Comparison of ENCODE assay signal across 17 cellular contexts in genomic region chr10:117980216-117980615, GRCh38.
A peak's percentile ranks its signal among the peaks of the same experiment; 100 is the strongest.
DNase-seq lines count a peak whose midpoint lies in the region; FAIRE-seq and TF ChIP-seq lines count a peak whose summit lies in the region.
"Had no signal": no experiment of that assay in that cellular context is flagged by ENCODE, and none has a peak within 500 bp of the region (broad histone marks: within the 10 kb centered on the region; RNA-seq: fewer than 3 reads in every experiment).

No MANE protein-coding gene starts in this region.

- no peak overlapping the region for H3K4me3 ChIP-seq in OCI-LY7 (ENCODE audit: low read depth, low read length, poor library complexity, severe bottlenecking)
- H3K4me3 ChIP-seq: colonic mucosa, gastroesophageal sphincter, SJCRH30 had no signal

- H3K27ac ChIP-seq in epithelial cell of prostate = peak overlapping the region; percentile 66
- no peak overlapping the region for H3K27ac ChIP-seq in OCI-LY7 (ENCODE audit: low read depth, low read length, poor library complexity, severe bottlenecking)
- H3K27ac ChIP-seq: colonic mucosa, gastroesophageal sphincter, SJCRH30, VCaP had no signal

- FAIRE-seq in RCC 7860 (lab: Jason Lieb, UNC) = peak; percentile 83
- FAIRE-seq: islet of Langerhans had no signal

- H3K4me2 ChIP-seq in OCI-LY7 (ENCODE audit: low read length) = no peak overlapping the region

- intact Hi-C loops in OCI-LY7 (cut with micrococcal nuclease; ENCODE audit: unreplicated experiment) = no loop called here

- H3K4me3 Mint-ChIP-seq in type B pancreatic cell = no peak overlapping the region
- no peak overlapping the region for H3K4me3 Mint-ChIP-seq in activated naive CD8-positive, alpha-beta T cell treated with anti-CD3 and anti-CD28 coated beads for 36 hours
- H3K4me3 Mint-ChIP-seq: activated naive CD4-positive, alpha-beta T cell treated with anti-CD3 and anti-CD28 coated beads for 36 hours; CD4-positive, alpha-beta T cell had no signal

- no peaks in the 10 kb centered on the region for H3K4me1 Mint-ChIP-seq in type B pancreatic cell (ENCODE audit: unreplicated experiment)
- H3K4me1 Mint-ChIP-seq in activated naive CD8-positive, alpha-beta T cell treated with anti-CD3 and anti-CD28 coated beads for 36 hours = no peaks in the 10 kb centered on the region

- POLR2A ChIA-PET in OCI-LY7 (lab: Charles Lee) = no interaction called here

- no peaks in the 10 kb centered on the region for H3K27me3 Mint-ChIP-seq in type B pancreatic cell
- peaks cover 3% of the 10 kb centered on the region for H3K27me3 Mint-ChIP-seq in activated naive CD8-positive, alpha-beta T cell treated with anti-CD3 and anti-CD28 coated beads for 36 hours

- no peak overlapping the region for H2AFZ ChIP-seq in OCI-LY7 (ENCODE audit: low read length)

- peaks cover 4% of the 10 kb centered on the region for H3K36me3 Mint-ChIP-seq in type B pancreatic cell
- peaks cover 2% of the 10 kb centered on the region for H3K36me3 Mint-ChIP-seq in activated naive CD8-positive, alpha-beta T cell treated with anti-CD3 and anti-CD28 coated beads for 36 hours

- no peaks in the 10 kb centered on the region for H3K9me3 ChIP-seq in OCI-LY7 (ENCODE audit: low read length)
- H3K9me3 ChIP-seq: colonic mucosa, gastroesophageal sphincter, SJCRH30 had no signal

- H3K4me1 ChIP-seq in OCI-LY7 (ENCODE audit: insufficient read depth, low read length, poor library complexity, severe bottlenecking) = no peaks in the 10 kb centered on the region
- H3K4me1 ChIP-seq: colonic mucosa, gastroesophageal sphincter, SJCRH30 had no signal

- no peaks in the 10 kb centered on the region for H3K9me2 ChIP-seq in OCI-LY7 (ENCODE audit: insufficient read depth, low read length)

- H3K36me3 ChIP-seq in OCI-LY7 (ENCODE audit: insufficient read depth, low read length) = no peaks in the 10 kb centered on the region
- H3K36me3 ChIP-seq: colonic mucosa, gastroesophageal sphincter, SJCRH30 had no signal

- no peaks in the 10 kb centered on the region for H4K20me1 ChIP-seq in OCI-LY7 (ENCODE audit: insufficient read depth, low read length)

- CTCF ChIA-PET in OCI-LY7 (lab: Charles Lee; ENCODE audit: unreplicated experiment) = no interaction called here

- BruUV-seq in OCI-LY7 (replicated peaks; lab: Mats Ljungman, UMichigan) = no TSS peak

- no peak overlapping the region for H3K27ac Mint-ChIP-seq in type B pancreatic cell
- H3K27ac Mint-ChIP-seq in activated naive CD8-positive, alpha-beta T cell treated with anti-CD3 and anti-CD28 coated beads for 36 hours = no peak overlapping the region
- H3K27ac Mint-ChIP-seq: activated naive CD4-positive, alpha-beta T cell treated with anti-CD3 and anti-CD28 coated beads for 36 hours; CD4-positive, alpha-beta T cell had no signal

- peaks cover 9% of the 10 kb centered on the region for H3K9me3 Mint-ChIP-seq in type B pancreatic cell
- no peaks in the 10 kb centered on the region for H3K9me3 Mint-ChIP-seq in activated naive CD8-positive, alpha-beta T cell treated with anti-CD3 and anti-CD28 coated beads for 36 hours

- H3K79me2 ChIP-seq in OCI-LY7 (ENCODE audit: insufficient read depth, low read depth, low read length) = no peaks in the 10 kb centered on the region

- TF ChIP-seq CTCF in OCI-LY7 (conservative IDR thresholded peaks at IDR 0.05; ENCODE audit: low read length) (no peak), type B pancreatic cell (conservative IDR thresholded peaks at IDR 0.05) (no peak)

- DNase-seq in EH (ENCODE audit: low read depth) (peak; percentile 80), RCC 7860 (ENCODE audit: low spot score) (peak; percentile 86), epithelial cell of prostate (ENCODE audit: low read depth, low spot score) (peak; percentile 63), putamen (ENCODE audit: low spot score) (peak; percentile 24), OCI-LY7 (ENCODE audit: low spot score) (no peak), type B pancreatic cell (ENCODE audit: extremely low spot score, unreplicated experiment) (no peak), superior temporal gyrus (ENCODE audit: extremely low spot score) (no peak)
- DNase-seq in activated naive CD8-positive, alpha-beta T cell treated with anti-CD3 and anti-CD28 coated beads for 36 hours = no peak
- DNase-seq: activated naive CD4-positive, alpha-beta T cell treated with anti-CD3 and anti-CD28 coated beads for 36 hours; CD4-positive, alpha-beta T cell; colonic mucosa; NCI-H1694 treated with DMSO at 0.1 percent for 48 hours; SJCRH30; stimulated activated CD4-positive, alpha-beta T cell treated with anti-CD3 and anti-CD28 coated beads, Interleukin-2, amount 100 ng/mL, for 48 hours had no signal

Comparison
In these comparisons a context has a peak if more than half of its experiments do, and no peak if none do; other contexts are left out.
1. DNase-seq: peak in EH (single experiment), RCC 7860 (single experiment), epithelial cell of prostate (single experiment) and putamen (single experiment); none in OCI-LY7 (single experiment), type B pancreatic cell (single experiment), superior temporal gyrus (single experiment) and activated naive CD8-positive, alpha-beta T cell treated with anti-CD3 and anti-CD28 coated beads for 36 hours (single experiment).